In genomic region chr5:110329955-110330354, GRCh38 we compare ENCODE assay signal across 14 cellular contexts.
DNase-seq lines count a peak whose midpoint lies in the region; ATAC-seq and TF ChIP-seq lines count a peak whose summit lies in the region.
"Had no signal": no experiment of that assay in that cellular context is flagged by ENCODE, and none has a peak within 500 bp of the region (broad histone marks: within the 10 kb centered on the region; RNA-seq: fewer than 3 reads in every experiment).

No MANE protein-coding gene starts in this region.

- no peak for TF ChIP-seq EP300 in SK-N-SH (IDR thresholded peaks at IDR 0.05; ENCODE audit: borderline replicate concordance in 1 of 2, low read depth in 1 of 2, low read length in 1 of 2)

- no peak overlapping the region for H3K9ac ChIP-seq in SK-N-SH
- H3K9ac ChIP-seq: BLaER1 treated with 17β-estradiol and CSF1 and Interleukin-3, amounts not matched to agents 10 nM and 100 nM had no signal

- TF ChIP-seq CTCF in SK-N-SH (IDR thresholded peaks at IDR 0.05) (no peak), Calu3 (IDR thresholded peaks at IDR 0.05; ENCODE audit: unreplicated experiment) (no peak)

- H4K20me1 ChIP-seq in SK-N-SH (ENCODE audit: insufficient read depth), result no peaks in the 10 kb centered on the region
- H4K20me1 ChIP-seq: BLaER1 treated with 17β-estradiol and CSF1 and Interleukin-3, amounts not matched to agents 10 nM and 100 nM had no signal

- H3K9me3 Mint-ChIP-seq in Calu3 (ENCODE audit: low read depth, unreplicated experiment), result peaks cover 4% of the 10 kb centered on the region

- H3K79me2 ChIP-seq in SK-N-SH (ENCODE audit: insufficient read depth), result no peaks in the 10 kb centered on the region

- H3K36me3 ChIP-seq in SK-N-SH (replicated peaks in 1 of 2; ENCODE audit: control insufficient read depth in 1 of 2, insufficient read depth in 2 of 2, low read length in 1 of 2), result no peaks in the 10 kb centered on the region
- no peaks in the 10 kb centered on the region for H3K36me3 ChIP-seq in neuron (ENCODE audit: insufficient read depth, low read length)
- H3K36me3 ChIP-seq: BLaER1 treated with 17β-estradiol and CSF1 and Interleukin-3, amounts not matched to agents 10 nM and 100 nM had no signal

- no peak overlapping the region for H3K4me2 ChIP-seq in SK-N-SH
- H3K4me2 ChIP-seq: BLaER1 treated with 17β-estradiol and CSF1 and Interleukin-3, amounts not matched to agents 10 nM and 100 nM had no signal

- BruUV-seq in Calu3 (replicated peaks; lab: Mats Ljungman, UMichigan), result no TSS peak

- no peak overlapping the region for H3K27ac ChIP-seq in SK-N-SH (ENCODE audit: low read depth in 2 of 2, low read length in 1 of 2)
- H3K27ac ChIP-seq: BLaER1 treated with 17β-estradiol and CSF1 and Interleukin-3, amounts not matched to agents 10 nM and 100 nM had no signal

- H3K27me3 Mint-ChIP-seq in Calu3 (ENCODE audit: unreplicated experiment), result peaks cover 3% of the 10 kb centered on the region

- H3K4me3 ChIP-seq in SK-N-SH (ENCODE audit: low read depth in 2 of 2, low read length in 1 of 2), result no peak overlapping the region
- H3K4me3 ChIP-seq in neuron (ENCODE audit: low read length), result no peak overlapping the region
- H3K4me3 ChIP-seq: BLaER1 treated with 17β-estradiol and CSF1 and Interleukin-3, amounts not matched to agents 10 nM and 100 nM had no signal

- H3K9me2 ChIP-seq in SK-N-SH, result no peaks in the 10 kb centered on the region

- H3K4me1 Mint-ChIP-seq in Calu3 (ENCODE audit: low read depth, unreplicated experiment), result no peaks in the 10 kb centered on the region
- H3K4me1 Mint-ChIP-seq: CD4-positive, CD25-positive, alpha-beta regulatory T cell had no signal

- no peak for TF ChIP-seq RAD21 in SK-N-SH (IDR thresholded peaks at IDR 0.05; ENCODE audit: low read length)

- CTCF ChIA-PET in SK-N-SH (lab: Yijun Ruan, JAX), result interaction anchor here (1.4 kb wide), 1 partner anchor 10 kb away, joined by 3 read pairs; no protein-coding TSS in a partner anchor
- CTCF ChIA-PET in Calu3 (lab: Charles Lee), result no interaction called here

- no peak overlapping the region for H3K27ac Mint-ChIP-seq in Calu3 (ENCODE audit: unreplicated experiment)
- H3K27ac Mint-ChIP-seq: CD4-positive, CD25-positive, alpha-beta regulatory T cell had no signal

- DNase-seq in SK-N-SH, result no peak
- peak; percentile 23 for DNase-seq in SK-N-DZ (ENCODE audit: low spot score)
- no peak for DNase-seq in Calu3
- DNase-seq: ACHN; CD4-positive, CD25-positive, alpha-beta regulatory T cell; DND-41; GF-D8; H7; IMR-90 had no signal

- H3K9me3 ChIP-seq in SK-N-SH (no peaks in the 10 kb centered on the region), neuron (ENCODE audit: low read length) (peaks cover 3% of the 10 kb centered on the region)
- H3K9me3 ChIP-seq: BLaER1 treated with 17β-estradiol and CSF1 and Interleukin-3, amounts not matched to agents 10 nM and 100 nM had no signal

- ATAC-seq in SK-N-SH treated with all-trans-retinoic acid at 6 μM for 48 hours (no peak), HG03135 (IDR thresholded peaks at IDR 0.05; ENCODE audit: unreplicated experiment) (no peak), HG03378 (IDR thresholded peaks at IDR 0.05; ENCODE audit: unreplicated experiment) (no peak)

- POLR2A ChIA-PET in SK-N-SH (lab: Yijun Ruan, JAX), result no interaction called here

- intact Hi-C loops in Calu3 (cut with micrococcal nuclease; ENCODE audit: unreplicated experiment), result no loop called here

- H3K4me1 ChIP-seq in SK-N-SH (ENCODE audit: control insufficient read depth in 1 of 2, insufficient read depth in 2 of 2, low read depth in 1 of 2, low read length in 1 of 2), result peaks cover 2 to 6% of the 10 kb centered on the region in 2 experiments; a peak in 3 of 4 replicates
- H3K4me1 ChIP-seq in neuron (ENCODE audit: insufficient read depth, low read length), result no peaks in the 10 kb centered on the region

- no peaks in the 10 kb centered on the region for H3K36me3 Mint-ChIP-seq in Calu3 (ENCODE audit: insufficient read depth, unreplicated experiment)
- H3K36me3 Mint-ChIP-seq: CD4-positive, CD25-positive, alpha-beta regulatory T cell had no signal

- H2AFZ ChIP-seq in SK-N-SH (ENCODE audit: low read depth) (no peak overlapping the region), neuron (ENCODE audit: low read depth, low read length) (peak overlapping the region; percentile 14)

- no peak overlapping the region for H3K4me3 Mint-ChIP-seq in Calu3 (ENCODE audit: low read depth, unreplicated experiment)

- 36% methylated on average over 2 of the region's 2 CpGs for WGBS in SK-N-SH (ENCODE audit: low lambda C conversion rate)

- H3F3A ChIP-seq in SK-N-SH (replicated peaks; ENCODE audit: insufficient read depth), result peaks cover 4% of the 10 kb centered on the region

- H3K27me3 ChIP-seq in SK-N-SH (ENCODE audit: insufficient read depth) (no peaks in the 10 kb centered on the region), neuron (ENCODE audit: insufficient read depth, low read length) (no peaks in the 10 kb centered on the region)
- H3K27me3 ChIP-seq: BLaER1 treated with 17β-estradiol and CSF1 and Interleukin-3, amounts not matched to agents 10 nM and 100 nM had no signal

TF ChIP-seq in SK-N-SH, 30 proteins besides CTCF, POLR2A, EP300 and RAD21:
- TF ChIP-seq GATA2 (CRISPR knock-in tag; IDR thresholded peaks at IDR 0.05) (peak; percentile 66), FOXM1 (IDR thresholded peaks at IDR 0.05; ENCODE audit: low read depth) (no peak), NFIC (IDR thresholded peaks at IDR 0.05; ENCODE audit: borderline replicate concordance) (peak; percentile 29; the same call in 1 of the 2 replicates), TCF12 (IDR thresholded peaks at IDR 0.05) (peak; percentile 9; the same call in 1 of the 2 replicates)

TF ChIP-seq in SK-N-SH treated with all-trans-retinoic acid at 6 μM for 48 hours, 23 proteins besides CTCF, POLR2A, EP300 and RAD21:
- no peak for TF ChIP-seq ZFP3 (CRISPR knock-in tag; IDR thresholded peaks at IDR 0.05)
- no peak for TF ChIP-seq ISL1 (CRISPR knock-in tag; IDR thresholded peaks at IDR 0.05)
- TF ChIP-seq ZC3H10 (CRISPR knock-in tag; IDR thresholded peaks at IDR 0.05), result no peak
- no peak for TF ChIP-seq CREB5 (CRISPR knock-in tag; IDR thresholded peaks at IDR 0.05; ENCODE audit: low read depth)
- no peak for TF ChIP-seq TOX (CRISPR knock-in tag; IDR thresholded peaks at IDR 0.05; ENCODE audit: borderline replicate concordance)
- no peak for TF ChIP-seq GLIS3 (CRISPR knock-in tag; IDR thresholded peaks at IDR 0.05)
- TF ChIP-seq, protein P1, sequence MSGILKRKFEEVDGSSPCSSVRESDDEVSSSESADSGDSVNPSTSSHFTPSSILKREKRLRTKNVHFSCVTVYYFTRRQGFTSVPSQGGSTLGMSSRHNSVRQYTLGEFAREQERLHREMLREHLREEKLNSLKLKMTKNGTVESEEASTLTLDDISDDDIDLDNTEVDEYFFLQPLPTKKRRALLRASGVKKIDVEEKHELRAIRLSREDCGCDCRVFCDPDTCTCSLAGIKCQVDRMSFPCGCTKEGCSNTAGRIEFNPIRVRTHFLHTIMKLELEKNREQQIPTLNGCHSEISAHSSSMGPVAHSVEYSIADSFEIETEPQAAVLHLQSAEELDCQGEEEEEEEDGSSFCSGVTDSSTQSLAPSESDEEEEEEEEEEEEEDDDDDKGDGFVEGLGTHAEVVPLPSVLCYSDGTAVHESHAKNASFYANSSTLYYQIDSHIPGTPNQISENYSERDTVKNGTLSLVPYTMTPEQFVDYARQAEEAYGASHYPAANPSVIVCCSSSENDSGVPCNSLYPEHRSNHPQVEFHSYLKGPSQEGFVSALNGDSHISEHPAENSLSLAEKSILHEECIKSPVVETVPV (CRISPR knock-in tag; IDR thresholded peaks at IDR 0.05), result no peak
- TF ChIP-seq ARNTL (CRISPR knock-in tag; IDR thresholded peaks at IDR 0.05; ENCODE audit: borderline replicate concordance, low read depth), result no peak
- TF ChIP-seq BACH2 (CRISPR knock-in tag; IDR thresholded peaks at IDR 0.05; ENCODE audit: borderline replicate concordance), result no peak
- TF ChIP-seq OSR1 (CRISPR knock-in tag; IDR thresholded peaks at IDR 0.05), result no peak
- no peak for TF ChIP-seq SNAI2 (CRISPR knock-in tag; IDR thresholded peaks at IDR 0.05)
- no peak for TF ChIP-seq ZNF70 (CRISPR knock-in tag; IDR thresholded peaks at IDR 0.05)
